Comparison of ENCODE assay signal across 1 cellular context in the genomic region with DNA sequence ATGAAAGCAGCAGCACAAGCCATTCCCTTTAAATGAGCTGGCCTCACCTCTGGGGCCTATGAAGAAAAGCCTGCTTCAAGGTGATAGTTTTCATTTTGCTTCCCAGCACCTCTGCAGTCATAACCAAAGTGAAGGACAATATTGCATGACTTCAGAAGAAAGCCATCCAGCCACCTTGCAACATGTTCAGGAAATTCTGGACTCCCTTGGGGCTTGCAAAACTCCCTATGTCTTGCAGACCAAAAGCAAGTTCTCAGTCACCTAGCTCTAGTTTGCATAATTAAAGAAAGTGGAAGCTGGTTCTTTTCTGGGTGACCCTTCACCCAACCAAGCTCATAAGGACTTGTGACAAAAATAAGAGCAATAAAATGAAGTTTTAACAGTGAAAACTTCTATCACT.
A peak's percentile ranks its signal among the peaks of the same experiment; 100 is the strongest.
TF ChIP-seq lines count a peak whose summit lies in the region.

No MANE protein-coding gene starts in this region.

TF ChIP-seq in GM12878, 131 proteins besides CTCF, POLR2A, EP300 and RAD21 (continued from another document):
- TF ChIP-seq MTA3 (IDR thresholded peaks at IDR 0.05; ENCODE audit: borderline replicate concordance, low read length) (peak; percentile 45; the same call in 1 of the 2 replicates), MYC (IDR thresholded peaks at IDR 0.05; ENCODE audit: insufficient read depth, insufficient read length, insufficient replicate concordance, low read length, severe bottlenecking) (no peak), KAT2A (conservative IDR thresholded peaks at IDR 0.05; ENCODE audit: control insufficient read depth, low read depth, low read length) (no peak), BCL11A (IDR thresholded peaks at IDR 0.05; ENCODE audit: low read depth, low read length) (peak; percentile 87), PML (IDR thresholded peaks at IDR 0.05; ENCODE audit: low read length) (0 out of 2 replicates have a peak, but pooled peaks have one; percentile 26), ZNF24 (IDR thresholded peaks at IDR 0.05) (no peak), IRF4 (IDR thresholded peaks at IDR 0.05; ENCODE audit: low read depth, low read length) (peak; percentile 68; the same call in 1 of the 2 replicates), NFIC (IDR thresholded peaks at IDR 0.05; ENCODE audit: low read depth, low read length) (peak; percentile 68), CREB1 (IDR thresholded peaks at IDR 0.05; ENCODE audit: low read depth) (0 out of 2 replicates have a peak, but pooled peaks have one; percentile 17), ETV6 (conservative IDR thresholded peaks at IDR 0.05 in 1 of 2, IDR thresholded peaks at IDR 0.05 in 1 of 2; ENCODE audit: borderline replicate concordance in 1 of 2, low read depth in 1 of 2) (0 out of 4 replicates have a peak, but pooled peaks of 1 of the 2 experiments have one; percentile 23), IKZF1 (conservative IDR thresholded peaks at IDR 0.05) (peak; percentile 77), ZZZ3 (IDR thresholded peaks at IDR 0.05; ENCODE audit: control insufficient read depth, insufficient read length, low read depth) (no peak), ZNF384 (IDR thresholded peaks at IDR 0.05; ENCODE audit: borderline replicate concordance, low read depth, low read length) (no peak), DPF2 (IDR thresholded peaks at IDR 0.05) (peak; percentile 44; the same call in 1 of the 2 replicates), SP1 (IDR thresholded peaks at IDR 0.05; ENCODE audit: low read depth, low read length) (peak; percentile 36), TCF7 (IDR thresholded peaks at IDR 0.05; ENCODE audit: borderline replicate concordance) (0 out of 2 replicates have a peak, but pooled peaks have one; percentile 26), MTA2 (IDR thresholded peaks at IDR 0.05; ENCODE audit: low read depth) (peak; percentile 66; the same call in 1 of the 2 replicates), POU2F2 (IDR thresholded peaks at IDR 0.05; ENCODE audit: borderline replicate concordance, low read depth, low read length) (peak; percentile 86; the same call in 2 of the 3 replicates), HDGF (IDR thresholded peaks at IDR 0.05) (no peak), FOXM1 (IDR thresholded peaks at IDR 0.05; ENCODE audit: low read depth, low read length) (peak; percentile 72; the same call in 1 of the 2 replicates), SREBF2 (IDR thresholded peaks at IDR 0.05; ENCODE audit: low read length) (no peak), NBN (IDR thresholded peaks at IDR 0.05) (peak; percentile 36; the same call in 1 of the 2 replicates), BMI1 (IDR thresholded peaks at IDR 0.05; ENCODE audit: borderline replicate concordance) (no peak), HDAC2 (IDR thresholded peaks at IDR 0.05) (no peak), JUNB (IDR thresholded peaks at IDR 0.05) (peak; percentile 77), CBFB (IDR thresholded peaks at IDR 0.05; ENCODE audit: low read depth) (no peak)
- TF ChIP-seq, protein P1, sequence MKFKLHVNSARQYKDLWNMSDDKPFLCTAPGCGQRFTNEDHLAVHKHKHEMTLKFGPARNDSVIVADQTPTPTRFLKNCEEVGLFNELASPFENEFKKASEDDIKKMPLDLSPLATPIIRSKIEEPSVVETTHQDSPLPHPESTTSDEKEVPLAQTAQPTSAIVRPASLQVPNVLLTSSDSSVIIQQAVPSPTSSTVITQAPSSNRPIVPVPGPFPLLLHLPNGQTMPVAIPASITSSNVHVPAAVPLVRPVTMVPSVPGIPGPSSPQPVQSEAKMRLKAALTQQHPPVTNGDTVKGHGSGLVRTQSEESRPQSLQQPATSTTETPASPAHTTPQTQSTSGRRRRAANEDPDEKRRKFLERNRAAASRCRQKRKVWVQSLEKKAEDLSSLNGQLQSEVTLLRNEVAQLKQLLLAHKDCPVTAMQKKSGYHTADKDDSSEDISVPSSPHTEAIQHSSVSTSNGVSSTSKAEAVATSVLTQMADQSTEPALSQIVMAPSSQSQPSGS (IDR thresholded peaks at IDR 0.05; ENCODE audit: low read length), result peak; percentile 62; the same call in 1 of the 2 replicates
- TF ChIP-seq, protein P2, sequence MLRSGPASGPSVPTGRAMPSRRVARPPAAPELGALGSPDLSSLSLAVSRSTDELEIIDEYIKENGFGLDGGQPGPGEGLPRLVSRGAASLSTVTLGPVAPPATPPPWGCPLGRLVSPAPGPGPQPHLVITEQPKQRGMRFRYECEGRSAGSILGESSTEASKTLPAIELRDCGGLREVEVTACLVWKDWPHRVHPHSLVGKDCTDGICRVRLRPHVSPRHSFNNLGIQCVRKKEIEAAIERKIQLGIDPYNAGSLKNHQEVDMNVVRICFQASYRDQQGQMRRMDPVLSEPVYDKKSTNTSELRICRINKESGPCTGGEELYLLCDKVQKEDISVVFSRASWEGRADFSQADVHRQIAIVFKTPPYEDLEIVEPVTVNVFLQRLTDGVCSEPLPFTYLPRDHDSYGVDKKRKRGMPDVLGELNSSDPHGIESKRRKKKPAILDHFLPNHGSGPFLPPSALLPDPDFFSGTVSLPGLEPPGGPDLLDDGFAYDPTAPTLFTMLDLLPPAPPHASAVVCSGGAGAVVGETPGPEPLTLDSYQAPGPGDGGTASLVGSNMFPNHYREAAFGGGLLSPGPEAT (IDR thresholded peaks at IDR 0.05; ENCODE audit: low read depth), result peak; percentile 54; the same call in 1 of the 2 replicates
- TF ChIP-seq, protein P3, sequence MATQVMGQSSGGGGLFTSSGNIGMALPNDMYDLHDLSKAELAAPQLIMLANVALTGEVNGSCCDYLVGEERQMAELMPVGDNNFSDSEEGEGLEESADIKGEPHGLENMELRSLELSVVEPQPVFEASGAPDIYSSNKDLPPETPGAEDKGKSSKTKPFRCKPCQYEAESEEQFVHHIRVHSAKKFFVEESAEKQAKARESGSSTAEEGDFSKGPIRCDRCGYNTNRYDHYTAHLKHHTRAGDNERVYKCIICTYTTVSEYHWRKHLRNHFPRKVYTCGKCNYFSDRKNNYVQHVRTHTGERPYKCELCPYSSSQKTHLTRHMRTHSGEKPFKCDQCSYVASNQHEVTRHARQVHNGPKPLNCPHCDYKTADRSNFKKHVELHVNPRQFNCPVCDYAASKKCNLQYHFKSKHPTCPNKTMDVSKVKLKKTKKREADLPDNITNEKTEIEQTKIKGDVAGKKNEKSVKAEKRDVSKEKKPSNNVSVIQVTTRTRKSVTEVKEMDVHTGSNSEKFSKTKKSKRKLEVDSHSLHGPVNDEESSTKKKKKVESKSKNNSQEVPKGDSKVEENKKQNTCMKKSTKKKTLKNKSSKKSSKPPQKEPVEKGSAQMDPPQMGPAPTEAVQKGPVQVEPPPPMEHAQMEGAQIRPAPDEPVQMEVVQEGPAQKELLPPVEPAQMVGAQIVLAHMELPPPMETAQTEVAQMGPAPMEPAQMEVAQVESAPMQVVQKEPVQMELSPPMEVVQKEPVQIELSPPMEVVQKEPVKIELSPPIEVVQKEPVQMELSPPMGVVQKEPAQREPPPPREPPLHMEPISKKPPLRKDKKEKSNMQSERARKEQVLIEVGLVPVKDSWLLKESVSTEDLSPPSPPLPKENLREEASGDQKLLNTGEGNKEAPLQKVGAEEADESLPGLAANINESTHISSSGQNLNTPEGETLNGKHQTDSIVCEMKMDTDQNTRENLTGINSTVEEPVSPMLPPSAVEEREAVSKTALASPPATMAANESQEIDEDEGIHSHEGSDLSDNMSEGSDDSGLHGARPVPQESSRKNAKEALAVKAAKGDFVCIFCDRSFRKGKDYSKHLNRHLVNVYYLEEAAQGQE (IDR thresholded peaks at IDR 0.05; ENCODE audit: low read depth, low read length), result no peak
- TF ChIP-seq, protein P4, sequence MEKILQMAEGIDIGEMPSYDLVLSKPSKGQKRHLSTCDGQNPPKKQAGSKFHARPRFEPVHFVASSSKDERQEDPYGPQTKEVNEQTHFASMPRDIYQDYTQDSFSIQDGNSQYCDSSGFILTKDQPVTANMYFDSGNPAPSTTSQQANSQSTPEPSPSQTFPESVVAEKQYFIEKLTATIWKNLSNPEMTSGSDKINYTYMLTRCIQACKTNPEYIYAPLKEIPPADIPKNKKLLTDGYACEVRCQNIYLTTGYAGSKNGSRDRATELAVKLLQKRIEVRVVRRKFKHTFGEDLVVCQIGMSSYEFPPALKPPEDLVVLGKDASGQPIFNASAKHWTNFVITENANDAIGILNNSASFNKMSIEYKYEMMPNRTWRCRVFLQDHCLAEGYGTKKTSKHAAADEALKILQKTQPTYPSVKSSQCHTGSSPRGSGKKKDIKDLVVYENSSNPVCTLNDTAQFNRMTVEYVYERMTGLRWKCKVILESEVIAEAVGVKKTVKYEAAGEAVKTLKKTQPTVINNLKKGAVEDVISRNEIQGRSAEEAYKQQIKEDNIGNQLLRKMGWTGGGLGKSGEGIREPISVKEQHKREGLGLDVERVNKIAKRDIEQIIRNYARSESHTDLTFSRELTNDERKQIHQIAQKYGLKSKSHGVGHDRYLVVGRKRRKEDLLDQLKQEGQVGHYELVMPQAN (conservative IDR thresholded peaks at IDR 0.05), result no peak
